17 cellular contexts compared by ENCODE assay signal in genomic region chr4:79906996-79907395, GRCh38.
"Had no signal": no experiment of that assay in that cellular context is flagged by ENCODE, and none has a peak within 500 bp of the region (broad histone marks: within the 10 kb centered on the region; RNA-seq: fewer than 3 reads in every experiment).

No MANE protein-coding gene starts in this region.

- ATAC-seq: activated T-cell treated with anti-CD3 and anti-CD28 coated beads, Interleukin-2, amount 50 U/mL, for 72 hours; esophagus mucosa; stimulated activated effector memory CD8-positive, alpha-beta T cell treated with anti-CD3 and anti-CD28 coated beads, Interleukin-12 subunit alpha, Interleukin-12 subunit beta, amount 100 ng/mL, for 72 hours had no signal

- H3K4me3 Mint-ChIP-seq: activated B cell treated with CpG ODN at 0.5 μM for 24 hours; activated T-cell treated with anti-CD3 and anti-CD28 coated beads, Interleukin-2, amount 50 U/mL, for 72 hours; brain; central memory CD8-positive, alpha-beta T cell; memory B cell; nephron; stimulated activated effector memory CD8-positive, alpha-beta T cell treated with anti-CD3 and anti-CD28 coated beads, Interleukin-12 subunit alpha, Interleukin-12 subunit beta, amount 100 ng/mL, for 72 hours had no signal

- H3K27ac Mint-ChIP-seq: activated B cell treated with CpG ODN at 0.5 μM for 24 hours; activated naive CD8-positive, alpha-beta T cell; activated T-cell treated with anti-CD3 and anti-CD28 coated beads, Interleukin-2, amount 50 U/mL, for 72 hours; brain; memory B cell; nephron; stimulated activated effector memory CD8-positive, alpha-beta T cell treated with anti-CD3 and anti-CD28 coated beads, Interleukin-12 subunit alpha, Interleukin-12 subunit beta, amount 100 ng/mL, for 72 hours had no signal

- H3K4me3 ChIP-seq: coronary artery, left ventricle myocardium inferior had no signal

- H3K27me3 Mint-ChIP-seq: activated B cell treated with CpG ODN at 0.5 μM for 24 hours; activated naive CD8-positive, alpha-beta T cell; brain; central memory CD8-positive, alpha-beta T cell had no signal

- H3K9me3 ChIP-seq: left ventricle myocardium inferior had no signal

- H3K9me3 Mint-ChIP-seq: activated B cell treated with CpG ODN at 0.5 μM for 24 hours; activated T-cell treated with anti-CD3 and anti-CD28 coated beads, Interleukin-2, amount 50 U/mL, for 72 hours; brain; central memory CD8-positive, alpha-beta T cell; memory B cell; nephron; stimulated activated effector memory CD8-positive, alpha-beta T cell treated with anti-CD3 and anti-CD28 coated beads, Interleukin-12 subunit alpha, Interleukin-12 subunit beta, amount 100 ng/mL, for 72 hours had no signal

- H3K4me1 Mint-ChIP-seq: brain; central memory CD8-positive, alpha-beta T cell; nephron; stimulated activated effector memory CD8-positive, alpha-beta T cell treated with anti-CD3 and anti-CD28 coated beads, Interleukin-12 subunit alpha, Interleukin-12 subunit beta, amount 100 ng/mL, for 72 hours had no signal

- DNase-seq: activated B cell treated with CpG ODN at 0.5 μM for 24 hours; activated CD4-positive, alpha-beta T cell treated with anti-CD3 and anti-CD28 coated beads for 48 hours; activated CD8-positive, alpha-beta memory T cell treated with anti-CD3 and anti-CD28 coated beads, Interleukin-2, amount 50 U/mL, for 48 hours; activated gamma-delta T cell treated with Interleukin-2 at 50 U/mL for 16 hours; activated T-cell treated with anti-CD3 and anti-CD28 coated beads, Interleukin-2, amount 50 U/mL, for 72 hours; amygdala; hypothalamus; left ventricle myocardium inferior; occipital lobe had no signal
